Comparison of ENCODE assay signal across 1 cellular context in genomic region chr10:111556666-111557065, GRCh38.
TF ChIP-seq lines count a peak whose summit lies in the region.

No MANE protein-coding gene starts in this region.

TF ChIP-seq in liver, 16 proteins besides CTCF, POLR2A, EP300 and RAD21 (continued from another document):
- TF ChIP-seq REST (IDR thresholded peaks at IDR 0.05) (no peak), FOXA1 (IDR thresholded peaks at IDR 0.05) (no peak), MAX (IDR thresholded peaks at IDR 0.05) (no peak), RXRA (IDR thresholded peaks at IDR 0.05) (peak; percentile 43 to 55)
